ENCODE assay signal across 2 cellular contexts in genomic region chr20:10308652-10309051, GRCh38.
TF ChIP-seq lines count a peak whose summit lies in the region.

No MANE protein-coding gene starts in this region.

TF ChIP-seq in A549, 52 proteins besides CTCF, POLR2A, EP300 and RAD21:
- no peak for TF ChIP-seq MAZ (IDR thresholded peaks at IDR 0.05; ENCODE audit: borderline replicate concordance, low read depth, low read length)

TF ChIP-seq in IMR-90, 13 proteins besides CTCF, POLR2A, EP300 and RAD21:
- TF ChIP-seq CEBPB (IDR thresholded peaks at IDR 0.05; ENCODE audit: low read depth, low read length) (no peak), MXI1 (IDR thresholded peaks at IDR 0.05; ENCODE audit: borderline replicate concordance, low read depth, low read length) (no peak), NFE2L2 (IDR thresholded peaks at IDR 0.05; ENCODE audit: low read depth, low read length) (no peak), RFX5 (IDR thresholded peaks at IDR 0.05; ENCODE audit: low read depth, low read length) (no peak), MAFK (IDR thresholded peaks at IDR 0.05; ENCODE audit: low read depth, low read length) (no peak), CHD1 (IDR thresholded peaks at IDR 0.05; ENCODE audit: low read depth, low read length) (no peak), RCOR1 (IDR thresholded peaks at IDR 0.05; ENCODE audit: insufficient replicate concordance, low read length) (no peak), SMC3 (IDR thresholded peaks at IDR 0.05; ENCODE audit: low read depth, low read length) (no peak), FOS (IDR thresholded peaks at IDR 0.05; ENCODE audit: low read depth, low read length) (no peak), USF2 (IDR thresholded peaks at IDR 0.05; ENCODE audit: low read depth, low read length) (no peak), MAZ (IDR thresholded peaks at IDR 0.05; ENCODE audit: borderline replicate concordance, low read depth, low read length) (no peak), BHLHE40 (IDR thresholded peaks at IDR 0.05; ENCODE audit: low read depth, low read length) (no peak), ELK1 (IDR thresholded peaks at IDR 0.05; ENCODE audit: borderline replicate concordance, low read depth, low read length) (no peak)
